9 cellular contexts compared by ENCODE assay signal in the genomic region with DNA sequence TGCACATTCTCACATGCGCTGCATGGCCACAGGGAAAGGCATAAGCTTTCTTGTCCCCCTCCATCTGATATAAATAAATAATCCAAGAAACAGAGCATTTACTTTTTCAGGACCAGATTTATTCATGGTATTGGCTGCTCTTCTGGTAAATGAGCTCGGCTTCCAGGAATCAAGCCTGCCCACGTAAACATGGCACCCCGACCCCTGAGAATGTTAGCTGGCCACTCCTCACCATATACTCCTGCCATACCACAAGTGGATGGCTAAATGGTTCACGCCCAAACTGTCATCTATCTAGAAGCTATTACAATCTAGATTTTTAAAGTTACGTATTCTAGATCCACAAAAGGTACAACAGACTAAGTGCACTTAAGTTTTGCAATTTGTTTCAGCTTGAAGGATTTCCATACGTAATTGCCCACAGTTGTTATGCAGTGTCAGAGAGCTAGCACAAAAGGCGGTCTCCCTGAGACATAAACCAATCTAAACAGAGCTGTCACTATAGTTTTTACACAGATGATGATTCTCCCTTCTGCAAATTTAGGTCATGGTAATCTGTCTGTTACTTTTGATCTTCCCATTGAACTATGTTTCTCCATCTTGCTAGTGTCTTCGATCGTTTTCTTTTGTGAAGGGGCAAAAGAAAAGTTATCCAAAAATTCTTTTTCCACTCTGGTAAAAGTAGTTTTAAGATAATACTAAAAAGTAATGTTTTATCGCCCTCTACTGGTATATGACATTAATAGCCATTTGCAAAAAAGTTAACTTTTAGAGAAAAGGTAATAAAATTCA. TPM values are rescaled to one million over a fixed set of nuclear protein-coding genes. Genes with fewer than 3 reads are reported as not detected.
DNase-seq lines count a peak whose midpoint lies in the region; ATAC-seq and TF ChIP-seq lines count a peak whose summit lies in the region.
"Had no signal": no experiment of that assay in that cellular context is flagged by ENCODE, and none has a peak within 500 bp of the region (broad histone marks: within the 10 kb centered on the region; RNA-seq: fewer than 3 reads in every experiment).

No MANE protein-coding gene starts in this region.

- no peak overlapping the region for H3K27ac Mint-ChIP-seq in neural crest cell (ENCODE audit: unreplicated experiment)
- H3K27ac Mint-ChIP-seq: activated naive CD8-positive, alpha-beta T cell treated with anti-CD3 and anti-CD28 coated beads, Interleukin-2, amount 10 ng/mL, durations not matched to agents 7 days and 5 days had no signal

- no peaks in the 10 kb centered on the region for H3K36me3 ChIP-seq in cardiac muscle cell

- DNase-seq in cardiac muscle cell (ENCODE audit: low read depth in 1 of 2, low spot score in 1 of 2) (peak; percentile 51 to 66), left cardiac atrium (no peak), NCI-H82 (lab: John Stamatoyannopoulos, UW) (peak; percentile 60), dermis blood vessel endothelial cell (peak; percentile 52), neural crest cell (ENCODE audit: low read depth, low spot score) (no peak), NCI-H2081 treated with DMSO at 0.1 percent for 48 hours (lab: John Stamatoyannopoulos, UW) (no peak), NCI-H187 treated with DMSO at 0.1 percent for 48 hours (lab: John Stamatoyannopoulos, UW) (no peak), NCI-H1436 treated with DMSO at 0.1 percent for 48 hours (lab: John Stamatoyannopoulos, UW) (no peak)
- DNase-seq: activated naive CD8-positive, alpha-beta T cell treated with anti-CD3 and anti-CD28 coated beads, Interleukin-2, amount 10 ng/mL, durations not matched to agents 7 days and 5 days had no signal

- H3K27ac ChIP-seq in cardiac muscle cell: no peak overlapping the region

- H3K9me3 Mint-ChIP-seq in neural crest cell: no peaks in the 10 kb centered on the region
- H3K9me3 Mint-ChIP-seq: activated naive CD8-positive, alpha-beta T cell treated with anti-CD3 and anti-CD28 coated beads, Interleukin-2, amount 10 ng/mL, durations not matched to agents 7 days and 5 days had no signal

- H3K4me3 Mint-ChIP-seq in neural crest cell: no peak overlapping the region
- H3K4me3 Mint-ChIP-seq: activated naive CD8-positive, alpha-beta T cell treated with anti-CD3 and anti-CD28 coated beads, Interleukin-2, amount 10 ng/mL, durations not matched to agents 7 days and 5 days had no signal

- H3K27me3 Mint-ChIP-seq in neural crest cell (ENCODE audit: low read depth): no peaks in the 10 kb centered on the region
- H3K27me3 Mint-ChIP-seq: activated naive CD8-positive, alpha-beta T cell treated with anti-CD3 and anti-CD28 coated beads, Interleukin-2, amount 10 ng/mL, durations not matched to agents 7 days and 5 days had no signal

- intact Hi-C loops in left cardiac atrium (cut with DNase I): loop anchor here (2.0 to 10.0 kb wide), 3 partner anchors 608 to 735 kb away; no protein-coding TSS in a partner anchor

- H3K4me3 ChIP-seq in cardiac muscle cell: no peak overlapping the region

- no peaks in the 10 kb centered on the region for H3K9me3 ChIP-seq in cardiac muscle cell (ENCODE audit: low read depth)

- TF ChIP-seq CTCF in cardiac muscle cell (IDR thresholded peaks at IDR 0.05; ENCODE audit: low read depth, low read length): peak; percentile 42
- TF ChIP-seq CTCF in neural crest cell (conservative IDR thresholded peaks at IDR 0.05): peak; percentile 86

- no peak for ATAC-seq in left cardiac atrium

- no peaks in the 10 kb centered on the region for H3K27me3 ChIP-seq in cardiac muscle cell

- H3K4me1 ChIP-seq in cardiac muscle cell (ENCODE audit: low read depth): peaks cover 4% of the 10 kb centered on the region

- no peaks in the 10 kb centered on the region for H3K36me3 Mint-ChIP-seq in neural crest cell (ENCODE audit: low read depth)
- H3K36me3 Mint-ChIP-seq: activated naive CD8-positive, alpha-beta T cell treated with anti-CD3 and anti-CD28 coated beads, Interleukin-2, amount 10 ng/mL, durations not matched to agents 7 days and 5 days had no signal

- H3K4me1 Mint-ChIP-seq in neural crest cell: peaks cover 9% of the 10 kb centered on the region

RNA-seq across cellular contexts. Expression of a gene that starts 16.2 kb away (rescaled TPM):
- total RNA-seq in cardiac muscle cell (6.8 and 10.5 TPM in 2 replicates), left cardiac atrium (10 to 100 TPM; 22.9 to 31.5 TPM), dermis blood vessel endothelial cell (35.4 and 60.4 TPM in 2 replicates), neural crest cell (8.9 and 10.8 TPM in 2 replicates)
- 14.0 and 24.9 TPM in 2 replicates for polyA plus RNA-seq in cardiac muscle cell

Comparison
In these comparisons a context has a peak if more than half of its experiments do, and no peak if none do; other contexts are left out.
1. DNase-seq: peak in cardiac muscle cell (2 of 2), NCI-H82 (single experiment) and dermis blood vessel endothelial cell (single experiment); none in left cardiac atrium (single experiment), neural crest cell (single experiment), NCI-H2081 treated with DMSO at 0.1 percent for 48 hours (single experiment), NCI-H187 treated with DMSO at 0.1 percent for 48 hours (single experiment) and NCI-H1436 treated with DMSO at 0.1 percent for 48 hours (single experiment).